Comparison of ENCODE assay signal across 23 cellular contexts in genomic region chr18:27202771-27203170, GRCh38. TPM values are rescaled to one million over a fixed set of nuclear protein-coding genes. Genes with fewer than 3 reads are reported as not detected.
DNase-seq lines count a peak whose midpoint lies in the region; FAIRE-seq and TF ChIP-seq lines count a peak whose summit lies in the region.
"Had no signal": no experiment of that assay in that cellular context is flagged by ENCODE, and none has a peak within 500 bp of the region (broad histone marks: within the 10 kb centered on the region; RNA-seq: fewer than 3 reads in every experiment).

No MANE protein-coding gene starts in this region.

- H3K27me3 Mint-ChIP-seq in glutamatergic neuron (ENCODE audit: unreplicated experiment), result no peaks in the 10 kb centered on the region

- H3K36me3 Mint-ChIP-seq in glutamatergic neuron (ENCODE audit: unreplicated experiment), result no peaks in the 10 kb centered on the region
- H3K36me3 Mint-ChIP-seq: CD14-positive monocyte had no signal

- H3K36me3 ChIP-seq in MG63 (no peaks in the 10 kb centered on the region), bronchial epithelial cell (ENCODE audit: control insufficient read depth, insufficient read depth, low read length) (no peaks in the 10 kb centered on the region)
- H3K36me3 ChIP-seq: SJSA1 had no signal

- H3K9me3 ChIP-seq in MG63, result no peaks in the 10 kb centered on the region
- H3K9me3 ChIP-seq: Caco-2, SJSA1 had no signal

- H3K4me3 ChIP-seq in MG63 (no peak overlapping the region), bronchial epithelial cell (ENCODE audit: low read depth, low read length) (no peak overlapping the region)
- H3K4me3 ChIP-seq: GM12878, SJSA1 had no signal

- H3K4me1 Mint-ChIP-seq in glutamatergic neuron (ENCODE audit: low read depth, unreplicated experiment), result no peaks in the 10 kb centered on the region
- H3K4me1 Mint-ChIP-seq: CD14-positive monocyte had no signal

- DNase-seq in Daoy (ENCODE audit: low read depth) (peak; percentile 54), MG63 (peak; percentile 10), bronchial epithelial cell (ENCODE audit: low read depth) (peak; percentile 82), kidney glomerular epithelial cell (lab: John Stamatoyannopoulos, UW) (peak; percentile 37), NCI-H82 treated with DMSO at 0.1 percent for 48 hours (lab: John Stamatoyannopoulos, UW; ENCODE audit: unreplicated experiment) (no peak), cortex of kidney (lab: John Stamatoyannopoulos, UW) (no peak), glutamatergic neuron (no peak)
- no peak for DNase-seq in activated CD4-positive, alpha-beta T cell treated with anti-CD3 and anti-CD28 coated beads, Interleukin-2, amount 50 U/mL, for 1 hour
- DNase-seq: Caco-2, HCEC 1CT, IMR-90, NCI-H1694, NCI-H2107, NCI-H446 treated with DMSO at 0.1 percent for 48 hours, NCI-H82 had no signal

- H3K9me3 Mint-ChIP-seq in glutamatergic neuron (ENCODE audit: unreplicated experiment), result no peaks in the 10 kb centered on the region

- no peak overlapping the region for H3K4me3 Mint-ChIP-seq in glutamatergic neuron (ENCODE audit: unreplicated experiment)
- H3K4me3 Mint-ChIP-seq: CD14-positive monocyte had no signal

- H3K27me3 ChIP-seq in MG63, result 0 out of 2 replicates have a peak, but pooled peaks cover 2% of the 10 kb centered on the region
- no peaks in the 10 kb centered on the region for H3K27me3 ChIP-seq in bronchial epithelial cell (ENCODE audit: control insufficient read depth, insufficient read depth, low read length)
- H3K27me3 ChIP-seq: SJSA1 had no signal

- TF ChIP-seq CTCF in bronchial epithelial cell (IDR thresholded peaks at IDR 0.05; ENCODE audit: insufficient read depth, low read length, severe bottlenecking), result no peak
- no peak for TF ChIP-seq CTCF in glutamatergic neuron (IDR thresholded peaks at IDR 0.05; ENCODE audit: partially characterized antibody, unreplicated experiment)

- no peak overlapping the region for H3K27ac Mint-ChIP-seq in glutamatergic neuron (ENCODE audit: unreplicated experiment)
- H3K27ac Mint-ChIP-seq: CD14-positive monocyte had no signal

- FAIRE-seq in bronchial epithelial cell (lab: Jason Lieb, UNC), result no peak
- FAIRE-seq: GM12878, GM18507 had no signal

RNA-seq across cellular contexts. Expression of gene CHST9, which starts 17.7 kb away (rescaled TPM):
- 0.06 and 0.09 TPM in 2 replicates for total RNA-seq in Daoy (2014; rRNA removed; shearing (Covaris generic))
- total RNA-seq in MG63 (2014; rRNA removed; shearing (Covaris generic); ENCODE audit: low replicate concordance), result 1.8 TPM in 1 of 2 replicates, not detected in the other
- 0.26 and 0.38 TPM in 2 replicates for total RNA-seq in bronchial epithelial cell
- not detected for total RNA-seq in glutamatergic neuron (ENCODE audit: unreplicated experiment)
- total RNA-seq: A673, G401, GM12878, IMR-90, OCI-LY7, RPMI7951, SJSA1 had no signal

Comparison
In these comparisons a context has a peak if more than half of its experiments do, and no peak if none do; other contexts are left out.
1. DNase-seq: peak in Daoy (single experiment), MG63 (single experiment), bronchial epithelial cell (single experiment) and kidney glomerular epithelial cell (single experiment); none in NCI-H82 treated with DMSO at 0.1 percent for 48 hours (single experiment), activated CD4-positive, alpha-beta T cell treated with anti-CD3 and anti-CD28 coated beads, Interleukin-2, amount 50 U/mL, for 1 hour (single experiment), cortex of kidney (single experiment) and glutamatergic neuron (single experiment).